17 cellular contexts compared by ENCODE assay signal in genomic region chr1:234342749-234343148, GRCh38. TPM values are rescaled to one million over a fixed set of nuclear protein-coding genes. Genes with fewer than 3 reads are reported as not detected.
DNase-seq lines count a peak whose midpoint lies in the region; ATAC-seq and TF ChIP-seq lines count a peak whose summit lies in the region.
"Had no signal": no experiment of that assay in that cellular context is flagged by ENCODE, and none has a peak within 500 bp of the region (broad histone marks: within the 10 kb centered on the region; RNA-seq: fewer than 3 reads in every experiment).

No MANE protein-coding gene starts in this region.

- TF ChIP-seq CTCF in WERI-Rb-1 (IDR thresholded peaks at IDR 0.05; ENCODE audit: low read depth, low read length) (no peak), gastrocnemius medialis (IDR thresholded peaks at IDR 0.05 in 4 of 5, conservative IDR thresholded peaks at IDR 0.05 in 1 of 5) (no peak)

- in situ Hi-C loops in gastrocnemius medialis (cut with MboI; ENCODE audit: low sequenced_read_pairs in 4 of 4), result no loop called here

- ATAC-seq in gastrocnemius medialis, result no peak
- ATAC-seq in HG03025 (IDR thresholded peaks at IDR 0.05; ENCODE audit: low FRiP score, unreplicated experiment), result no peak
- ATAC-seq: GM12878 had no signal

- H3K4me1 ChIP-seq in gastrocnemius medialis, result no peaks in the 10 kb centered on the region

- H3K36me3 ChIP-seq in WERI-Rb-1 (no peaks in the 10 kb centered on the region), gastrocnemius medialis (no peaks in the 10 kb centered on the region)

- DNase-seq in NCI-H1417 (lab: John Stamatoyannopoulos, UW), result peak in 2 of 3 experiments; percentile 46 to 83
- DNase-seq in NCI-H1417 treated with DMSO at 0.1 percent for 48 hours (lab: John Stamatoyannopoulos, UW), result no peak
- DNase-seq in NCI-H146 treated with DMSO at 0.1 percent for 48 hours (lab: John Stamatoyannopoulos, UW; ENCODE audit: unreplicated experiment), result peak; percentile 70
- peak; percentile 39 for DNase-seq in WERI-Rb-1
- peak; percentile 26 for DNase-seq in retina
- DNase-seq in gastrocnemius medialis, result no peak
- no peak for DNase-seq in activated CD8-positive, alpha-beta memory T cell treated with anti-CD3 and anti-CD28 coated beads, Interleukin-2, amount 50 U/mL, for 48 hours
- DNase-seq: HCEC 1CT, MM.1S, NCI-H2227 treated with DMSO at 0.1 percent for 48 hours, NCI-H526, Right ventricle myocardium superior, SW 1271, T-helper 2 cell had no signal

- H3K27me3 ChIP-seq in WERI-Rb-1 (ENCODE audit: insufficient read depth, low read depth, severe bottlenecking), result no peaks in the 10 kb centered on the region
- H3K27me3 ChIP-seq in gastrocnemius medialis, result no peaks in the 10 kb centered on the region

- H3K27ac ChIP-seq in WERI-Rb-1, result no peak overlapping the region
- no peak overlapping the region for H3K27ac ChIP-seq in gastrocnemius medialis
- H3K27ac ChIP-seq: 22Rv1 had no signal

- intact Hi-C loops in gastrocnemius medialis (cut with DNase I; ENCODE audit: low total_unique reads), result no loop called here

- peaks cover 5% of the 10 kb centered on the region for H3K9me3 ChIP-seq in WERI-Rb-1 (ENCODE audit: severe bottlenecking)
- peaks cover 0 to 7% (median 3%) of the 10 kb centered on the region in 3 donors for H3K9me3 ChIP-seq in gastrocnemius medialis

- no peak overlapping the region for H3K4me3 ChIP-seq in WERI-Rb-1 (ENCODE audit: low read depth, low read length)
- H3K4me3 ChIP-seq in gastrocnemius medialis, result no peak overlapping the region
- H3K4me3 ChIP-seq: GM12878 had no signal

- no peak for TF ChIP-seq POLR2A in gastrocnemius medialis (IDR thresholded peaks at IDR 0.05)

RNA-seq across cellular contexts. Expression of gene COA6, which starts 30.5 kb away (rescaled TPM):
- total RNA-seq in gastrocnemius medialis, result 100 to 1,000 TPM in 1 of 4 donors, 10 to 100 TPM in 3; 53.7 to 113 (median 58.7) TPM

Comparison
In these comparisons a context has a peak if more than half of its experiments do, and no peak if none do; other contexts are left out.
1. DNase-seq: peak in NCI-H1417 (2 of 3), NCI-H146 treated with DMSO at 0.1 percent for 48 hours (single experiment), WERI-Rb-1 (single experiment) and retina (single experiment); none in NCI-H1417 treated with DMSO at 0.1 percent for 48 hours (single experiment), gastrocnemius medialis (0 of 2) and activated CD8-positive, alpha-beta memory T cell treated with anti-CD3 and anti-CD28 coated beads, Interleukin-2, amount 50 U/mL, for 48 hours (single experiment).